ENCODE assay signal across 8 cellular contexts in genomic region chr16:20383106-20384029, GRCh38. TPM values are rescaled to one million over a fixed set of nuclear protein-coding genes. Genes with fewer than 3 reads are reported as not detected.
DNase-seq lines count a peak whose midpoint lies in the region; ATAC-seq, FAIRE-seq and TF ChIP-seq lines count a peak whose summit lies in the region.

No MANE protein-coding gene starts in this region.

- H3K14ac ChIP-seq in mesenchymal stem cell (ENCODE audit: low read length in 2 of 2), result no peak overlapping the region

- WGBS in mesenchymal stem cell, result 27% methylated on average over 11 of the region's 11 CpGs

- H3K27ac ChIP-seq in mesenchymal stem cell (ENCODE audit: low read length, poor library complexity, severe bottlenecking), result no peak overlapping the region

- no peaks in the 10 kb centered on the region for H3K9me3 Mint-ChIP-seq in HFFc6
- H3K9me3 Mint-ChIP-seq in effector memory CD8-positive, alpha-beta T cell, result no peaks in the 10 kb centered on the region
- no peaks in the 10 kb centered on the region for H3K9me3 Mint-ChIP-seq in stimulated activated effector memory CD8-positive, alpha-beta T cell treated with anti-CD3 and anti-CD28 coated beads, Interleukin-12 subunit alpha, Interleukin-12 subunit beta, amount 100 ng/mL, for 72 hours

- ATAC-seq in effector memory CD8-positive, alpha-beta T cell (replicated peaks), result peak; percentile 52
- ATAC-seq in stimulated activated effector memory CD8-positive, alpha-beta T cell treated with anti-CD3 and anti-CD28 coated beads, Interleukin-12 subunit alpha, Interleukin-12 subunit beta, amount 100 ng/mL, for 72 hours, result peak; percentile 71
- ATAC-seq in HG03025 (IDR thresholded peaks at IDR 0.05; ENCODE audit: low FRiP score, unreplicated experiment), result no peak

- H3K4ac ChIP-seq in mesenchymal stem cell (ENCODE audit: low read depth in 1 of 2, low read length in 2 of 2), result no peak overlapping the region

- FAIRE-seq in D721Med (lab: Jason Lieb, UNC), result no peak

- no peaks in the 10 kb centered on the region for H3K27me3 Mint-ChIP-seq in HFFc6 (ENCODE audit: insufficient read depth)
- peaks cover 16 to 21% of the 10 kb centered on the region in 2 donors for H3K27me3 Mint-ChIP-seq in effector memory CD8-positive, alpha-beta T cell

- H3K36me3 ChIP-seq in mesenchymal stem cell (ENCODE audit: control insufficient read depth in 1 of 2, insufficient read depth in 2 of 2, low read depth in 1 of 2, low read length in 2 of 2), result no peaks in the 10 kb centered on the region

- H3K4me3 Mint-ChIP-seq in HFFc6, result no peak overlapping the region
- H3K4me3 Mint-ChIP-seq in effector memory CD8-positive, alpha-beta T cell, result no peak overlapping the region
- H3K4me3 Mint-ChIP-seq in stimulated activated effector memory CD8-positive, alpha-beta T cell treated with anti-CD3 and anti-CD28 coated beads, Interleukin-12 subunit alpha, Interleukin-12 subunit beta, amount 100 ng/mL, for 72 hours, result no peak overlapping the region

- no peak overlapping the region for H3K23ac ChIP-seq in mesenchymal stem cell (ENCODE audit: low read length in 2 of 2)

- H3K27me3 ChIP-seq in mesenchymal stem cell (ENCODE audit: control insufficient read depth in 1 of 2, insufficient read depth in 1 of 2, low read length in 2 of 2), result peaks cover 9 to 38% of the 10 kb centered on the region in 2 experiments

- no peak overlapping the region for H3K9ac ChIP-seq in mesenchymal stem cell (ENCODE audit: low read length)

- no peak overlapping the region for H2BK15ac ChIP-seq in mesenchymal stem cell (ENCODE audit: low read depth, poor library complexity, severe bottlenecking)

- H3K4me1 ChIP-seq in mesenchymal stem cell (ENCODE audit: control insufficient read depth, insufficient read depth, low read depth, low read length), result peaks cover 6% of the 10 kb centered on the region

- no peak overlapping the region for H3K4me3 ChIP-seq in mesenchymal stem cell (ENCODE audit: insufficient read depth in 1 of 2, low read depth in 1 of 2, low read length in 2 of 2)

- no peak overlapping the region for H2AFZ ChIP-seq in mesenchymal stem cell (ENCODE audit: low read depth, low read length)

- H3K18ac ChIP-seq in mesenchymal stem cell (ENCODE audit: low read depth in 1 of 2, low read length in 2 of 2), result no peak overlapping the region

- no peak overlapping the region for H2BK120ac ChIP-seq in mesenchymal stem cell (ENCODE audit: low read depth, low read length)

- H2BK5ac ChIP-seq in mesenchymal stem cell (ENCODE audit: low read depth, low read length, poor library complexity, severe bottlenecking), result no peak overlapping the region

- H3K36me3 Mint-ChIP-seq in HFFc6 (ENCODE audit: low read depth), result no peaks in the 10 kb centered on the region
- H3K36me3 Mint-ChIP-seq in effector memory CD8-positive, alpha-beta T cell (ENCODE audit: insufficient read depth), result no peaks in the 10 kb centered on the region
- H3K36me3 Mint-ChIP-seq in stimulated activated effector memory CD8-positive, alpha-beta T cell treated with anti-CD3 and anti-CD28 coated beads, Interleukin-12 subunit alpha, Interleukin-12 subunit beta, amount 100 ng/mL, for 72 hours, result no peaks in the 10 kb centered on the region

- no peaks in the 10 kb centered on the region for H3K79me1 ChIP-seq in mesenchymal stem cell (replicated peaks; ENCODE audit: low read length, poor library complexity, severe bottlenecking)

- H4K8ac ChIP-seq in mesenchymal stem cell (ENCODE audit: low read length), result no peak overlapping the region

- no peak overlapping the region for H3K27ac Mint-ChIP-seq in HFFc6
- H3K27ac Mint-ChIP-seq in effector memory CD8-positive, alpha-beta T cell, result no peak overlapping the region
- no peak overlapping the region for H3K27ac Mint-ChIP-seq in stimulated activated effector memory CD8-positive, alpha-beta T cell treated with anti-CD3 and anti-CD28 coated beads, Interleukin-12 subunit alpha, Interleukin-12 subunit beta, amount 100 ng/mL, for 72 hours

- H4K91ac ChIP-seq in mesenchymal stem cell (ENCODE audit: low read length), result no peak overlapping the region

- H3K4me2 ChIP-seq in mesenchymal stem cell (ENCODE audit: low read length, poor library complexity, severe bottlenecking), result no peak overlapping the region

- H2BK12ac ChIP-seq in mesenchymal stem cell (ENCODE audit: low read length in 2 of 2), result no peak overlapping the region

- H3K4me1 Mint-ChIP-seq in HFFc6 (ENCODE audit: low read depth), result no peaks in the 10 kb centered on the region
- H3K4me1 Mint-ChIP-seq in effector memory CD8-positive, alpha-beta T cell (ENCODE audit: low read depth in 2 of 2), result peaks cover 0 to 3% of the 10 kb centered on the region in 2 donors
- no peaks in the 10 kb centered on the region for H3K4me1 Mint-ChIP-seq in stimulated activated effector memory CD8-positive, alpha-beta T cell treated with anti-CD3 and anti-CD28 coated beads, Interleukin-12 subunit alpha, Interleukin-12 subunit beta, amount 100 ng/mL, for 72 hours

- TF ChIP-seq CTCF in D721Med (IDR thresholded peaks at IDR 0.05; ENCODE audit: insufficient read depth, missing control alignments) (peak; percentile 87), HFFc6 (IDR thresholded peaks at IDR 0.05) (peak; percentile 80)

- no peak for DNase-seq in D721Med (ENCODE audit: insufficient read length, low spot score)
- DNase-seq in HFFc6, result peak; percentile 64
- DNase-seq in NCI-H460 (ENCODE audit: extremely low read depth, low read depth), result peak; percentile 69
- peak; percentile 12 to 33 for DNase-seq in activated CD4-positive, alpha-beta T cell treated with anti-CD3 and anti-CD28 coated beads for 4 hours
- DNase-seq in effector memory CD8-positive, alpha-beta T cell, result peak; percentile 5 to 28 (median 6)
- DNase-seq in mesenchymal stem cell, result peak; percentile 45
- peak; percentile 12 to 68 for DNase-seq in stimulated activated effector memory CD8-positive, alpha-beta T cell treated with anti-CD3 and anti-CD28 coated beads, Interleukin-12 subunit alpha, Interleukin-12 subunit beta, amount 100 ng/mL, for 72 hours (ENCODE audit: low spot score in 2 of 2)

- H2AK5ac ChIP-seq in mesenchymal stem cell (ENCODE audit: low read length, severe bottlenecking), result no peak overlapping the region

- H3K9me3 ChIP-seq in mesenchymal stem cell (ENCODE audit: control insufficient read depth, low read length), result no peaks in the 10 kb centered on the region

RNA-seq across cellular contexts. Expression of gene PDILT, which starts 21.2 kb away (rescaled TPM):
- not detected for total RNA-seq in HFFc6 (2021; fragmentation: NEBNext Ultra II Directional; extraction: Animal tissue kit (Norgen Biotek cat#: 25700))
- total RNA-seq in NCI-H460 (2014; rRNA removed; shearing (Covaris generic)), result not detected in 2 replicates
- not detected in 2 replicates for polyA plus RNA-seq in NCI-H460 (2014; cell fraction: nucleus; rRNA removed)
- polyA plus RNA-seq in mesenchymal stem cell (2013, experiment 1 of 2), result not detected
- polyA plus RNA-seq in mesenchymal stem cell (2013, experiment 2 of 2), result not detected

RNA-seq across cellular contexts. Expression of gene ACSM5, which starts 26.0 kb away (rescaled TPM):
- not detected for total RNA-seq in HFFc6 (2021; fragmentation: NEBNext Ultra II Directional; extraction: Animal tissue kit (Norgen Biotek cat#: 25700))
- not detected in 2 replicates for total RNA-seq in NCI-H460 (2014; rRNA removed; shearing (Covaris generic))
- not detected in 2 replicates for polyA plus RNA-seq in NCI-H460 (2014; cell fraction: nucleus; rRNA removed)
- polyA plus RNA-seq in mesenchymal stem cell (2013, experiment 1 of 2), result not detected
- polyA plus RNA-seq in mesenchymal stem cell (2013, experiment 2 of 2), result not detected

RNA-seq across cellular contexts. Expression of gene UMOD, which starts 30.9 kb away (rescaled TPM):
- total RNA-seq in HFFc6 (2021; fragmentation: NEBNext Ultra II Directional; extraction: Animal tissue kit (Norgen Biotek cat#: 25700)), result not detected
- total RNA-seq in NCI-H460 (2014; rRNA removed; shearing (Covaris generic)), result not detected in 2 replicates
- polyA plus RNA-seq in NCI-H460 (2014; cell fraction: nucleus; rRNA removed), result not detected in 2 replicates
- polyA plus RNA-seq in mesenchymal stem cell (2013, experiment 1 of 2), result not detected
- polyA plus RNA-seq in mesenchymal stem cell (2013, experiment 2 of 2), result not detected

RNA-seq across cellular contexts. Expression of gene GP2, which starts 56.1 kb away (rescaled TPM):
- not detected for total RNA-seq in HFFc6 (2021; fragmentation: NEBNext Ultra II Directional; extraction: Animal tissue kit (Norgen Biotek cat#: 25700))
- not detected in 2 replicates for total RNA-seq in NCI-H460 (2014; rRNA removed; shearing (Covaris generic))
- polyA plus RNA-seq in NCI-H460 (2014; cell fraction: nucleus; rRNA removed), result not detected in 2 replicates
- not detected for polyA plus RNA-seq in mesenchymal stem cell (2013, experiment 1 of 2)
- 0.03 TPM for polyA plus RNA-seq in mesenchymal stem cell (2013, experiment 2 of 2)
